In genomic region chr7:149776305-149776704, GRCh38 we compare ENCODE assay signal across 12 cellular contexts. TPM values are rescaled to one million over a fixed set of nuclear protein-coding genes. Genes with fewer than 3 reads are reported as not detected.
DNase-seq lines count a peak whose midpoint lies in the region; ATAC-seq and TF ChIP-seq lines count a peak whose summit lies in the region.
"Had no signal": no experiment of that assay in that cellular context is flagged by ENCODE, and none has a peak within 500 bp of the region (broad histone marks: within the 10 kb centered on the region; RNA-seq: fewer than 3 reads in every experiment).

No MANE protein-coding gene starts in this region.

- peaks cover 32% of the 10 kb centered on the region for H3K4me1 Mint-ChIP-seq in dendritic cell treated with granulocyte-macrophage colony-stimulating factor and Interleukin-4, amounts not matched to agents 40 ng/mL and 50 ng/mL, for 4 days (ENCODE audit: low read depth)
- H3K4me1 Mint-ChIP-seq in activated CD8-positive, alpha-beta T cell treated with anti-CD3 and anti-CD28 coated beads for 36 hours (ENCODE audit: low read depth), result peaks cover 8% of the 10 kb centered on the region

- no peaks in the 10 kb centered on the region for H3K27me3 ChIP-seq in right lobe of liver

- peak overlapping the region; percentile 87 for H3K27ac Mint-ChIP-seq in dendritic cell treated with granulocyte-macrophage colony-stimulating factor and Interleukin-4, amounts not matched to agents 40 ng/mL and 50 ng/mL, for 4 days
- no peak overlapping the region for H3K27ac Mint-ChIP-seq in activated CD8-positive, alpha-beta T cell treated with anti-CD3 and anti-CD28 coated beads for 36 hours
- H3K27ac Mint-ChIP-seq: stimulated activated naive B cell treated with anti-CD40 and anti-IgM and Interleukin-4, amounts not matched to agents 10 μg/mL and 1 μg/mL and 100 μg/mL, for 72 hours had no signal

- in situ Hi-C loops in ACHN (cut with HindIII; ENCODE audit: low pct_ligation_motif_present, low pct_unique_long_range_greater_than_20kb, low sequenced_read_pairs), result no loop called here

- TF ChIP-seq POLR2A in right lobe of liver (IDR thresholded peaks at IDR 0.05), result no peak

- ATAC-seq in right lobe of liver (peak; percentile 4 to 31 (median 21)), GM18868 (IDR thresholded peaks at IDR 0.05; ENCODE audit: unreplicated experiment) (no peak)
- no peak for ATAC-seq in activated CD8-positive, alpha-beta T cell treated with anti-CD3 and anti-CD28 coated beads for 36 hours
- ATAC-seq: stimulated activated naive B cell treated with anti-CD40 and anti-IgM and Interleukin-4, amounts not matched to agents 10 μg/mL and 1 μg/mL and 100 μg/mL, for 72 hours had no signal

- H3K27me3 Mint-ChIP-seq in dendritic cell treated with granulocyte-macrophage colony-stimulating factor and Interleukin-4, amounts not matched to agents 40 ng/mL and 50 ng/mL, for 4 days, result peaks cover 17% of the 10 kb centered on the region
- H3K27me3 Mint-ChIP-seq in activated CD8-positive, alpha-beta T cell treated with anti-CD3 and anti-CD28 coated beads for 36 hours, result peaks cover 11% of the 10 kb centered on the region

- POLR2A ChIA-PET in activated CD8-positive, alpha-beta T cell treated with anti-CD3 and anti-CD28 coated beads for 36 hours (lab: Charles Lee), result interaction anchor here (0.9 kb wide), 1 partner anchor 40 kb away, joined by 3 read pairs; no protein-coding TSS in a partner anchor

- DNase-seq in ACHN, result peak; percentile 22
- DNase-seq in Kasumi-1 (lab: John Stamatoyannopoulos, UW), result peak; percentile 74 to 85
- peak; percentile 76 to 86 (median 81) for DNase-seq in right lobe of liver
- DNase-seq in activated CD8-positive, alpha-beta T cell treated with anti-CD3 and anti-CD28 coated beads for 36 hours, result no peak
- DNase-seq in NCI-H510A treated with DMSO at 0.1 percent for 48 hours (lab: John Stamatoyannopoulos, UW), result no peak
- DNase-seq in NCI-H82 treated with DMSO at 0.1 percent for 48 hours (lab: John Stamatoyannopoulos, UW; ENCODE audit: unreplicated experiment), result no peak
- DNase-seq: NCI-H2171; stimulated activated CD4-positive, alpha-beta T cell treated with anti-CD3 and anti-CD28 coated beads, Interleukin-15, amount 100 ng/mL, for 24 hours; stimulated activated naive B cell treated with anti-CD40 and anti-IgM and Interleukin-4, amounts not matched to agents 10 μg/mL and 1 μg/mL and 100 μg/mL, for 72 hours had no signal

- no peak overlapping the region for H3K4me3 ChIP-seq in right lobe of liver

- no peak for TF ChIP-seq CTCF in right lobe of liver (IDR thresholded peaks at IDR 0.05)
- TF ChIP-seq CTCF in activated CD8-positive, alpha-beta T cell treated with anti-CD3 and anti-CD28 coated beads for 36 hours (IDR thresholded peaks at IDR 0.05), result no peak

- H3K36me3 Mint-ChIP-seq in dendritic cell treated with granulocyte-macrophage colony-stimulating factor and Interleukin-4, amounts not matched to agents 40 ng/mL and 50 ng/mL, for 4 days (ENCODE audit: low read depth), result peaks cover 5% of the 10 kb centered on the region
- no peaks in the 10 kb centered on the region for H3K36me3 Mint-ChIP-seq in activated CD8-positive, alpha-beta T cell treated with anti-CD3 and anti-CD28 coated beads for 36 hours (ENCODE audit: low read depth)
- H3K36me3 Mint-ChIP-seq: brain; stimulated activated naive B cell treated with anti-CD40 and anti-IgM and Interleukin-4, amounts not matched to agents 10 μg/mL and 1 μg/mL and 100 μg/mL, for 72 hours had no signal

- H3K4me1 ChIP-seq in right lobe of liver, result peaks cover 0 to 2% (median under 1%) of the 10 kb centered on the region in 4 donors

- H3K9me3 ChIP-seq in right lobe of liver, result no peaks in the 10 kb centered on the region

- H3K27ac ChIP-seq in right lobe of liver, result no peak overlapping the region

- peak overlapping the region; percentile 62 for H3K4me3 Mint-ChIP-seq in dendritic cell treated with granulocyte-macrophage colony-stimulating factor and Interleukin-4, amounts not matched to agents 40 ng/mL and 50 ng/mL, for 4 days
- H3K4me3 Mint-ChIP-seq in activated CD8-positive, alpha-beta T cell treated with anti-CD3 and anti-CD28 coated beads for 36 hours, result no peak overlapping the region
- H3K4me3 Mint-ChIP-seq: brain; stimulated activated naive B cell treated with anti-CD40 and anti-IgM and Interleukin-4, amounts not matched to agents 10 μg/mL and 1 μg/mL and 100 μg/mL, for 72 hours had no signal

- no peaks in the 10 kb centered on the region for H3K9me3 Mint-ChIP-seq in dendritic cell treated with granulocyte-macrophage colony-stimulating factor and Interleukin-4, amounts not matched to agents 40 ng/mL and 50 ng/mL, for 4 days
- no peaks in the 10 kb centered on the region for H3K9me3 Mint-ChIP-seq in activated CD8-positive, alpha-beta T cell treated with anti-CD3 and anti-CD28 coated beads for 36 hours
- H3K9me3 Mint-ChIP-seq: brain; stimulated activated naive B cell treated with anti-CD40 and anti-IgM and Interleukin-4, amounts not matched to agents 10 μg/mL and 1 μg/mL and 100 μg/mL, for 72 hours had no signal

- intact Hi-C loops in dendritic cell treated with granulocyte-macrophage colony-stimulating factor and Interleukin-4, amounts not matched to agents 40 ng/mL and 50 ng/mL, for 4 days (cut with micrococcal nuclease), result no loop called here
- intact Hi-C loops in right lobe of liver (cut with DNase I), result no loop called here
- intact Hi-C loops in activated CD8-positive, alpha-beta T cell treated with anti-CD3 and anti-CD28 coated beads for 36 hours (cut with micrococcal nuclease), result no loop called here

- WGBS in right lobe of liver (ENCODE audit: insufficient coverage, low coverage, low lambda C conversion rate, missing lambda C conversion rate), result 11% methylated on average over 5 of the region's 15 CpGs

- no peaks in the 10 kb centered on the region for H3K36me3 ChIP-seq in right lobe of liver

- CTCF ChIA-PET in activated CD8-positive, alpha-beta T cell treated with anti-CD3 and anti-CD28 coated beads for 36 hours (lab: Charles Lee), result no interaction called here

RNA-seq across cellular contexts. Expression of gene ZNF467, which starts 2.9 kb away (rescaled TPM):
- total RNA-seq in right lobe of liver, result 10 to 100 TPM in 1 of 6 experiments, 1 to 10 TPM in 5; 3.6 to 14.6 (median 5.8) TPM
- under 1 TPM in 1 of 2 experiments, not detected in 1; 0.09 TPM for total RNA-seq in activated CD8-positive, alpha-beta T cell treated with anti-CD3 and anti-CD28 coated beads for 36 hours

Comparison
In these comparisons a context has a peak if more than half of its experiments do, and no peak if none do; other contexts are left out.
1. DNase-seq: peak in ACHN (single experiment), Kasumi-1 (2 of 2) and right lobe of liver (3 of 3); none in activated CD8-positive, alpha-beta T cell treated with anti-CD3 and anti-CD28 coated beads for 36 hours (single experiment), NCI-H510A treated with DMSO at 0.1 percent for 48 hours (single experiment) and NCI-H82 treated with DMSO at 0.1 percent for 48 hours (single experiment).
2. ATAC-seq: peak in right lobe of liver (4 of 4); none in activated CD8-positive, alpha-beta T cell treated with anti-CD3 and anti-CD28 coated beads for 36 hours (single experiment) and GM18868 (single experiment).
3. RNA of gene ZNF467, which starts 2.9 kb away (total RNA-seq): 3.6 to 14.6 TPM in right lobe of liver; 0.09 TPM in activated CD8-positive, alpha-beta T cell treated with anti-CD3 and anti-CD28 coated beads for 36 hours; every median in the first group is over 4 times any median in the second.